Comparison of ENCODE assay signal across 1 cellular context in genomic region chr20:51360451-51361230, GRCh38.
TF ChIP-seq lines count a peak whose summit lies in the region.

No MANE protein-coding gene starts in this region.

TF ChIP-seq in A549, 52 proteins besides CTCF, POLR2A, EP300 and RAD21 (continued from another document):
- no peak for TF ChIP-seq BHLHE40 (IDR thresholded peaks at IDR 0.05; ENCODE audit: low read depth, low read length)
- no peak for TF ChIP-seq MYC (IDR thresholded peaks at IDR 0.05; ENCODE audit: borderline replicate concordance, low read length)
- no peak for TF ChIP-seq SREBF2 (IDR thresholded peaks at IDR 0.05)
- TF ChIP-seq JUNB (IDR thresholded peaks at IDR 0.05), result peak; percentile 89
- 0 out of 2 replicates have a peak, but pooled peaks have one; percentile 10 for TF ChIP-seq HOXB5 (CRISPR knock-in tag; IDR thresholded peaks at IDR 0.05)
- TF ChIP-seq SMC3 (IDR thresholded peaks at IDR 0.05), result no peak; the same call in 2 of the 3 replicates
- no peak for TF ChIP-seq HMGXB4 (CRISPR knock-in tag; IDR thresholded peaks at IDR 0.05; ENCODE audit: borderline replicate concordance)
- no peak for TF ChIP-seq ZNF302 (CRISPR knock-in tag; IDR thresholded peaks at IDR 0.05)
- no peak for TF ChIP-seq HOXA7 (CRISPR knock-in tag; IDR thresholded peaks at IDR 0.05)
- peak; percentile 70 to 76; a peak in 4 of 5 replicates for TF ChIP-seq JUN (IDR thresholded peaks at IDR 0.05)
- no peak for TF ChIP-seq MAZ (IDR thresholded peaks at IDR 0.05; ENCODE audit: borderline replicate concordance, low read depth, low read length)
- TF ChIP-seq MAFK (IDR thresholded peaks at IDR 0.05; ENCODE audit: partially characterized antibody), result peak; percentile 36
- TF ChIP-seq TFCP2L1 (CRISPR knock-in tag; IDR thresholded peaks at IDR 0.05), result no peak
- TF ChIP-seq E2F6 (IDR thresholded peaks at IDR 0.05; ENCODE audit: borderline replicate concordance, low read depth), result no peak
- TF ChIP-seq FOXS1 (CRISPR knock-in tag; IDR thresholded peaks at IDR 0.05), result no peak
- TF ChIP-seq BCL3 (IDR thresholded peaks at IDR 0.05), result 0 out of 3 replicates have a peak, but pooled peaks have one; percentile 40
- no peak for TF ChIP-seq PBX3 (IDR thresholded peaks at IDR 0.05)
- TF ChIP-seq CBX2 (IDR thresholded peaks at IDR 0.05; ENCODE audit: borderline replicate concordance, low read depth), result no peak
- no peak for TF ChIP-seq CBX8 (IDR thresholded peaks at IDR 0.05)
- no peak for TF ChIP-seq TP53 (CRISPR knock-in tag; IDR thresholded peaks at IDR 0.05)
- TF ChIP-seq CHD2 (IDR thresholded peaks at IDR 0.05; ENCODE audit: low read length, partially characterized antibody), result no peak
- TF ChIP-seq ESRRA (IDR thresholded peaks at IDR 0.05; ENCODE audit: borderline replicate concordance, low read length), result peak; percentile 96
- TF ChIP-seq PHF8 (IDR thresholded peaks at IDR 0.05; ENCODE audit: borderline replicate concordance, low read depth), result no peak
- no peak for TF ChIP-seq HDAC2 (IDR thresholded peaks at IDR 0.05)
- no peak for TF ChIP-seq USF2 (IDR thresholded peaks at IDR 0.05)
- TF ChIP-seq CHD4 (IDR thresholded peaks at IDR 0.05; ENCODE audit: borderline replicate concordance), result no peak
- no peak for TF ChIP-seq HOXB13 (CRISPR knock-in tag; IDR thresholded peaks at IDR 0.05; ENCODE audit: low read depth)
- TF ChIP-seq EHF (CRISPR knock-in tag; IDR thresholded peaks at IDR 0.05), result no peak
- TF ChIP-seq GATA3 (IDR thresholded peaks at IDR 0.05; ENCODE audit: borderline replicate concordance), result peak; percentile 85; the same call in 1 of the 2 replicates
- TF ChIP-seq FOSL2 (IDR thresholded peaks at IDR 0.05), result peak; percentile 76
- TF ChIP-seq FOSL2 (CRISPR knock-in tag; IDR thresholded peaks at IDR 0.05), result peak; percentile 78
- peak; percentile 50 for TF ChIP-seq MAX (IDR thresholded peaks at IDR 0.05)
- no peak for TF ChIP-seq NPAS2 (CRISPR knock-in tag; IDR thresholded peaks at IDR 0.05; ENCODE audit: borderline replicate concordance)
- no peak for TF ChIP-seq POLR2AphosphoS2 (conservative IDR thresholded peaks at IDR 0.05; ENCODE audit: low read length)
TF ChIP-seq in A549: peak in this region for 11.
